3 cellular contexts compared by ENCODE assay signal in genomic region chr1:23124259-23125026, GRCh38.
A peak's percentile ranks its signal among the peaks of the same experiment; 100 is the strongest.
TF ChIP-seq lines count a peak whose summit lies in the region.

No MANE protein-coding gene starts in this region.

TF ChIP-seq in HepG2, 621 proteins besides CTCF, POLR2A, EP300 and RAD21:
- TF ChIP-seq ZFYVE20 (CRISPR knock-in tag; IDR thresholded peaks at IDR 0.05; ENCODE audit: borderline replicate concordance, low read depth), result no peak
- TF ChIP-seq KLF9 (CRISPR knock-in tag; IDR thresholded peaks at IDR 0.05; ENCODE audit: low read depth), result no peak
- no peak for TF ChIP-seq POLR2AphosphoS2 (IDR thresholded peaks at IDR 0.05; ENCODE audit: low read depth, low read length)
- no peak for TF ChIP-seq ZSCAN30 (CRISPR knock-in tag; IDR thresholded peaks at IDR 0.05)
- TF ChIP-seq ZNF251 (CRISPR knock-in tag; IDR thresholded peaks at IDR 0.05), result no peak
- TF ChIP-seq ZNF674 (CRISPR knock-in tag; IDR thresholded peaks at IDR 0.05; ENCODE audit: low read depth), result no peak
- TF ChIP-seq CREB1 (IDR thresholded peaks at IDR 0.05), result no peak
- 0 out of 2 replicates have a peak, but pooled peaks have one; percentile 24 for TF ChIP-seq CREB1 (CRISPR knock-in tag; IDR thresholded peaks at IDR 0.05)

TF ChIP-seq in GM12878, 131 proteins besides CTCF, POLR2A, EP300 and RAD21:
- TF ChIP-seq TCF12 (IDR thresholded peaks at IDR 0.05; ENCODE audit: low read depth, low read length), result no peak
- TF ChIP-seq CREM (IDR thresholded peaks at IDR 0.05; ENCODE audit: low read depth), result no peak
- no peak for TF ChIP-seq NBN (IDR thresholded peaks at IDR 0.05)
- no peak for TF ChIP-seq ZBTB33 (IDR thresholded peaks at IDR 0.05)

TF ChIP-seq in HEK293T, 16 proteins besides CTCF, POLR2A, EP300 and RAD21:
- TF ChIP-seq FOXA1 (IDR thresholded peaks at IDR 0.05), result no peak
- no peak for TF ChIP-seq FOXK2 (IDR thresholded peaks at IDR 0.05)
- no peak for TF ChIP-seq NFRKB (IDR thresholded peaks at IDR 0.05)
- no peak for TF ChIP-seq ZNF384 (IDR thresholded peaks at IDR 0.05)
- TF ChIP-seq BHLHE40 (IDR thresholded peaks at IDR 0.05; ENCODE audit: borderline replicate concordance), result no peak
- TF ChIP-seq ELF4 (IDR thresholded peaks at IDR 0.05), result no peak
- no peak for TF ChIP-seq L3MBTL2 (conservative IDR thresholded peaks at IDR 0.05)
